9 cellular contexts compared by ENCODE assay signal in genomic region chr4:54683616-54684346, GRCh38. TPM values are rescaled to one million over a fixed set of nuclear protein-coding genes. Genes with fewer than 3 reads are reported as not detected.
DNase-seq lines count a peak whose midpoint lies in the region; FAIRE-seq and TF ChIP-seq lines count a peak whose summit lies in the region.
"Had no signal": no experiment of that assay in that cellular context is flagged by ENCODE, and none has a peak within 500 bp of the region (broad histone marks: within the 10 kb centered on the region; RNA-seq: fewer than 3 reads in every experiment).

No MANE protein-coding gene starts in this region.

- no TSS peak for BruUV-seq in endothelial cell of umbilical vein (replicated peaks; lab: Mats Ljungman, UMichigan)

- H3K9me2 ChIP-seq in Karpas-422 (replicated peaks; ENCODE audit: insufficient read depth, low read length) = no peaks in the 10 kb centered on the region

- H3K4me2 ChIP-seq in Karpas-422 (ENCODE audit: low read depth, low read length, poor library complexity, severe bottlenecking) (no peak overlapping the region), endothelial cell of umbilical vein (ENCODE audit: insufficient read depth, low read length) (no peak overlapping the region)

- DNase-seq in activated gamma-delta T cell treated with Interleukin-2 at 50 U/mL for 16 hours (peak; percentile 56), activated gamma-delta T cell (lab: John Stamatoyannopoulos, UW) (no peak), Karpas-422 (peak; percentile 81), endothelial cell of umbilical vein (ENCODE audit: low read depth, low spot score) (peak; percentile 39), NCI-H1048 (lab: John Stamatoyannopoulos, UW) (no peak), hepatic stellate cell (ENCODE audit: low spot score) (no peak)
- peak; percentile 23 to 40 for DNase-seq in activated CD4-positive, alpha-beta T cell treated with anti-CD3 and anti-CD28 coated beads for 24 hours (ENCODE audit: low read depth in 2 of 2)
- DNase-seq in stimulated activated CD4-positive, alpha-beta T cell treated with anti-CD3 and anti-CD28 coated beads, Interleukin-1b, Interleukin-23, amount 100 ng/mL, for 24 hours (ENCODE audit: low read depth in 4 of 4, low spot score in 1 of 4) = peak in 3 of 4 experiments; percentile 14 to 24 (median 19)

- dilution Hi-C loops in endothelial cell of umbilical vein (cut with MboI; ENCODE audit: extremely low pct_ligation_motif_present, low sequenced_read_pairs) = no loop called here

- no peaks in the 10 kb centered on the region for H3K27me3 ChIP-seq in Karpas-422 (ENCODE audit: low read length)
- peaks cover 0 to 1% of the 10 kb centered on the region in 2 experiments for H3K27me3 ChIP-seq in endothelial cell of umbilical vein (ENCODE audit: control insufficient read depth in 2 of 2, insufficient read depth in 2 of 2, low read length in 2 of 2)
- H3K27me3 ChIP-seq: body of pancreas had no signal

- no peak for TF ChIP-seq POLR2A in endothelial cell of umbilical vein (IDR thresholded peaks at IDR 0.05; ENCODE audit: low read depth, low read length)

- H3K36me3 ChIP-seq in Karpas-422 (ENCODE audit: insufficient read depth, low read length) (no peaks in the 10 kb centered on the region), endothelial cell of umbilical vein (ENCODE audit: control insufficient read depth in 2 of 2, extremely low read depth in 1 of 2, insufficient read depth in 2 of 2, low read length in 2 of 2) (no peaks in the 10 kb centered on the region)

- FAIRE-seq in endothelial cell of umbilical vein (lab: Jason Lieb, UNC) = no peak

- H3K27ac ChIP-seq in Karpas-422 (ENCODE audit: low read length) (no peak overlapping the region), endothelial cell of umbilical vein (ENCODE audit: insufficient read depth, low read depth, low read length) (no peak overlapping the region)
- H3K27ac ChIP-seq: body of pancreas had no signal

- H3K9ac ChIP-seq in Karpas-422 (ENCODE audit: low read length) (no peak overlapping the region), endothelial cell of umbilical vein (replicated peaks; ENCODE audit: extremely low read depth, insufficient read depth, low read length) (no peak overlapping the region)

- H3K79me2 ChIP-seq in Karpas-422 (ENCODE audit: low read length) (no peaks in the 10 kb centered on the region), endothelial cell of umbilical vein (ENCODE audit: control insufficient read depth, insufficient read depth, low read length) (no peaks in the 10 kb centered on the region)

- no peaks in the 10 kb centered on the region for H3K9me1 ChIP-seq in endothelial cell of umbilical vein (replicated peaks; ENCODE audit: control insufficient read depth, extremely low read depth, insufficient read depth, low read length)

- H3K4me1 ChIP-seq in Karpas-422 (ENCODE audit: low read length) = peaks cover 12% of the 10 kb centered on the region
- H3K4me1 ChIP-seq in endothelial cell of umbilical vein (ENCODE audit: control insufficient read depth, extremely low read depth, insufficient read depth, low read length) = no peaks in the 10 kb centered on the region
- H3K4me1 ChIP-seq: body of pancreas had no signal

- H4K20me1 ChIP-seq in Karpas-422 (ENCODE audit: insufficient read depth, low read depth, low read length) = no peaks in the 10 kb centered on the region
- no peaks in the 10 kb centered on the region for H4K20me1 ChIP-seq in endothelial cell of umbilical vein (replicated peaks; ENCODE audit: control insufficient read depth, extremely low read depth, insufficient read depth, low read length)

- peak; percentile 20 to 36 for TF ChIP-seq CTCF in endothelial cell of umbilical vein (IDR thresholded peaks at IDR 0.05; ENCODE audit: extremely low read depth in 1 of 2, insufficient read depth in 1 of 2, low read depth in 1 of 2, low read length in 2 of 2)

- H2AFZ ChIP-seq in Karpas-422 (ENCODE audit: low read length) (no peak overlapping the region), endothelial cell of umbilical vein (ENCODE audit: low read depth, low read length) (no peak overlapping the region)

- intact Hi-C loops in endothelial cell of umbilical vein (cut with micrococcal nuclease) = loop anchor here (1.0 kb wide), 1 partner anchor 278 kb away; no protein-coding TSS in a partner anchor

- no peaks in the 10 kb centered on the region for H3K9me3 ChIP-seq in Karpas-422 (ENCODE audit: low read length)
- no peaks in the 10 kb centered on the region for H3K9me3 ChIP-seq in endothelial cell of umbilical vein (replicated peaks; ENCODE audit: control insufficient read depth, insufficient read depth, low read length)
- H3K9me3 ChIP-seq: body of pancreas had no signal

- CTCF ChIA-PET in endothelial cell of umbilical vein (lab: Charles Lee) = interaction anchor here (0.6 to 1.0 kb wide), 3 partner anchors 262 to 279 kb away, joined by 3 to 13 read pairs (median 3); no protein-coding TSS in a partner anchor

- POLR2A ChIA-PET in endothelial cell of umbilical vein (lab: Charles Lee) = no interaction called here

- H3K4me3 ChIP-seq in Karpas-422 (ENCODE audit: low read length) = no peak overlapping the region
- no peak overlapping the region for H3K4me3 ChIP-seq in endothelial cell of umbilical vein (replicated peaks in 1 of 3; ENCODE audit: insufficient read depth in 1 of 3, low read depth in 1 of 3, low read length in 3 of 3)
- H3K4me3 ChIP-seq: body of pancreas had no signal

TF ChIP-seq in endothelial cell of umbilical vein, 7 proteins besides CTCF, POLR2A, EP300 and RAD21:
- TF ChIP-seq FOS (IDR thresholded peaks at IDR 0.05; ENCODE audit: borderline replicate concordance, insufficient read depth, low read length) = no peak

RNA-seq across cellular contexts. Expression of gene KIT, which starts 26.0 kb away (rescaled TPM):
- total RNA-seq in Karpas-422 (2014; rRNA removed; shearing (Covaris generic); ENCODE audit: low replicate concordance) = not detected in 2 replicates
- total RNA-seq in endothelial cell of umbilical vein = 29.3 and 39.7 TPM in 2 replicates
- polyA plus RNA-seq in endothelial cell of umbilical vein = 12.0 and 19.8 TPM in 2 replicates
- polyA plus RNA-seq in endothelial cell of umbilical vein (2011; cell fraction: cytosol; rRNA removed) = 6.8 and 7.0 TPM in 2 replicates
- 22.5 and 25.5 TPM in 2 replicates for polyA plus RNA-seq in endothelial cell of umbilical vein (2011; cell fraction: nucleus; rRNA removed)
- polyA plus RNA-seq in endothelial cell of umbilical vein (2012) = 11.4 and 16.7 TPM in 2 replicates
- 36.5 and 67.3 TPM in 2 replicates for polyA minus RNA-seq in endothelial cell of umbilical vein
- not detected for polyA minus RNA-seq in endothelial cell of umbilical vein (2011; cell fraction: cytosol; rRNA and poly(A)+ RNA removed)
- polyA minus RNA-seq in endothelial cell of umbilical vein (2011; cell fraction: nucleus; rRNA and poly(A)+ RNA removed) = 26.3 and 39.5 TPM in 2 replicates

Comparison
In these comparisons a context has a peak if more than half of its experiments do, and no peak if none do; other contexts are left out.
1. DNase-seq: peak in activated gamma-delta T cell treated with Interleukin-2 at 50 U/mL for 16 hours (single experiment), Karpas-422 (single experiment), activated CD4-positive, alpha-beta T cell treated with anti-CD3 and anti-CD28 coated beads for 24 hours (2 of 2), endothelial cell of umbilical vein (single experiment) and stimulated activated CD4-positive, alpha-beta T cell treated with anti-CD3 and anti-CD28 coated beads, Interleukin-1b, Interleukin-23, amount 100 ng/mL, for 24 hours (3 of 4); none in activated gamma-delta T cell (single experiment), NCI-H1048 (single experiment) and hepatic stellate cell (single experiment).
2. RNA of gene KIT, which starts 26.0 kb away (total RNA-seq): 29.3 to 39.7 TPM in endothelial cell of umbilical vein; not detected in Karpas-422; every median in the first group is over 10 times any median in the second.